ENCODE assay signal across 11 cellular contexts in the genomic region with DNA sequence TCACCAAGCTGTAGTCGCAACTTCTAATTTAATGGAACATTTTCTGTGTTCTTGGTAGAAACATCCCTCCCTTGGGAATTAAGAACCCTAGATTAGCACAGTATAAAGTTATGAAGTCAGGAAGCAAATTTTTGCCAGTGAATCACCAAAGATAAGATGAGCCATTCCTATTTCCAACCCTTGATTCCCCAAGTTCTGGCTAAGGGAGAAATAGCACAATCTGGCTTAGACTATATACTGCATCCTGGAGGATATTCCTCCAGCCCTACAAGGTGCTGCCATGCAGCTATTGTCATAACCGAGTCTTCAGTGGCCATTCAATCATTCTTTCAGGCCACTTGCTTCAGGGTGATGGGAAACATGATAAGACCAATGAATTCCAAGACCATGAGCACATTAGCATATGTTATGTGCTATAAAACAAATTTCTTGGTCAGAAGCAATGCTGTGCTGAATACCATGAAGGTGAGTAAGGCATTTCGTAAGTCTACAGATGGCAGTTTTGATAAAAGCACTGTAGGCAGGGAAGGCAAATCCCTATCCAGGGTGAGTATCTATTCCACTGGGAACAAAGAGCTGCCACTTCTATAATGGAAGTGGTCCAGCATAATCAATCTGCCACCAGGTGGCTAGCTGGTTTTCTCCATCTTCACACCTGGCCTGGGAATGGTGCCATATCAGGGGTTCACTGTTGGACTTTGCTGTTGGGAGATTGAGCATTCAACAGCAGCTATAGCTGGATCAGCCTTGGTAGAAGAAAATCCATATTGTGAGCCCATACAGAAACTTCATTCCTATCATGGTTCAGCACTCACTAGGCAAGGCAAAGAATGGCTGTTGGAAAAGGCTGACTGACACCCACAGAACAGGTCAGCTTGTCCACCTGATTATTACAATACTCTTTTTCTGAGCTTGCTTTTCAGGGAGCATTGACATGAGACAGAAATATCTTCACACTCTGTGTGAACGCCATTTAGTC. TPM values are rescaled to one million over a fixed set of nuclear protein-coding genes. Genes with fewer than 3 reads are reported as not detected.
DNase-seq lines count a peak whose midpoint lies in the region; ATAC-seq and TF ChIP-seq lines count a peak whose summit lies in the region.
"Had no signal": no experiment of that assay in that cellular context is flagged by ENCODE, and none has a peak within 500 bp of the region (broad histone marks: within the 10 kb centered on the region; RNA-seq: fewer than 3 reads in every experiment).

No MANE protein-coding gene starts in this region.

- H3K9me3 ChIP-seq in HEK293 (ENCODE audit: control insufficient read depth, insufficient read depth, low read depth, low read length) = no peaks in the 10 kb centered on the region
- H3K9me3 ChIP-seq: testis had no signal

- CTCF ChIA-PET in HEK293 (lab: Yijun Ruan, JAX) = interaction anchor here (0.6 to 1.7 kb wide), 9 partner anchors 10 to 159 kb away, joined by 3 to 8 read pairs (median 5); partner anchors contain the start of gene ARL15
- CTCF ChIA-PET in activated CD4-positive, alpha-beta memory T cell treated with anti-CD3 and anti-CD28 coated beads, Interleukin-2, amount 10 ng/mL, durations not matched to agents 7 days and 5 days (lab: Charles Lee) = interaction anchor here (1.4 kb wide), 1 partner anchor 37 kb away, joined by 3 read pairs; no protein-coding TSS in a partner anchor

- peak; percentile 96 to 98 for DNase-seq in foreskin keratinocyte
- no peak for DNase-seq in activated CD4-positive, alpha-beta memory T cell treated with anti-CD3 and anti-CD28 coated beads, Interleukin-2, amount 10 ng/mL, durations not matched to agents 7 days and 5 days
- DNase-seq in activated naive CD4-positive, alpha-beta T cell (lab: John Stamatoyannopoulos, UW) = no peak
- DNase-seq: KG1; stimulated activated CD4-positive, alpha-beta T cell treated with anti-CD3 and anti-CD28 coated beads, Interleukin-1b, Interleukin-23, amount 100 ng/mL, for 48 hours; testis had no signal

- H3K4me1 ChIP-seq in ACC112 (ENCODE audit: control insufficient read depth, insufficient read depth, low read length, unreplicated experiment) = peaks cover 25% of the 10 kb centered on the region
- H3K4me1 ChIP-seq in HEK293 (ENCODE audit: control insufficient read depth, insufficient read depth, low read length) = no peaks in the 10 kb centered on the region
- H3K4me1 ChIP-seq in foreskin keratinocyte = peaks cover 15% of the 10 kb centered on the region
- H3K4me1 ChIP-seq: testis had no signal

- ATAC-seq in SK-N-SH treated with all-trans-retinoic acid at 6 μM for 48 hours (peak; percentile 98), foreskin keratinocyte (peak; percentile 96), HG02678 (IDR thresholded peaks at IDR 0.05; ENCODE audit: unreplicated experiment) (no peak), HG03520 (IDR thresholded peaks at IDR 0.05; ENCODE audit: unreplicated experiment) (no peak)

- H3K27me3 ChIP-seq in ACC112 (ENCODE audit: insufficient read depth, low read length) = no peaks in the 10 kb centered on the region
- no peaks in the 10 kb centered on the region for H3K27me3 ChIP-seq in foreskin keratinocyte
- H3K27me3 ChIP-seq: testis had no signal

- H3K9me3 Mint-ChIP-seq in activated CD4-positive, alpha-beta memory T cell treated with anti-CD3 and anti-CD28 coated beads, Interleukin-2, amount 10 ng/mL, durations not matched to agents 7 days and 5 days = no peaks in the 10 kb centered on the region

- H3K36me3 ChIP-seq in ACC112 (ENCODE audit: insufficient read depth, low read length) (no peaks in the 10 kb centered on the region), HEK293 (ENCODE audit: control insufficient read depth in 2 of 2, insufficient read depth in 1 of 2, low read length in 2 of 2) (no peaks in the 10 kb centered on the region)

- H3K36me3 Mint-ChIP-seq in activated CD4-positive, alpha-beta memory T cell treated with anti-CD3 and anti-CD28 coated beads, Interleukin-2, amount 10 ng/mL, durations not matched to agents 7 days and 5 days (ENCODE audit: low read depth) = no peaks in the 10 kb centered on the region

- no peak overlapping the region for H2AFZ ChIP-seq in ACC112 (ENCODE audit: low read length, unreplicated experiment)

- H3K27ac ChIP-seq in ACC112 (ENCODE audit: low read depth, low read length) (peak overlapping the region; percentile 80), HEK293 (ENCODE audit: extremely low read depth, low read depth, low read length) (no peak overlapping the region), foreskin keratinocyte (no peak overlapping the region)
- H3K27ac ChIP-seq: testis had no signal

- H3K27me3 Mint-ChIP-seq in activated CD4-positive, alpha-beta memory T cell treated with anti-CD3 and anti-CD28 coated beads, Interleukin-2, amount 10 ng/mL, durations not matched to agents 7 days and 5 days = peaks cover 11% of the 10 kb centered on the region

- no peak overlapping the region for H3K4me3 Mint-ChIP-seq in activated CD4-positive, alpha-beta memory T cell treated with anti-CD3 and anti-CD28 coated beads, Interleukin-2, amount 10 ng/mL, durations not matched to agents 7 days and 5 days

- no peak overlapping the region for H3K27ac Mint-ChIP-seq in activated CD4-positive, alpha-beta memory T cell treated with anti-CD3 and anti-CD28 coated beads, Interleukin-2, amount 10 ng/mL, durations not matched to agents 7 days and 5 days

- POLR2A ChIA-PET in HEK293 (lab: Yijun Ruan, JAX) = interaction anchor here (4.4 kb wide), 1 partner anchor 19 kb away, joined by 47 read pairs; the partner anchor contains the start of gene ARL15
- POLR2A ChIA-PET in activated CD4-positive, alpha-beta memory T cell treated with anti-CD3 and anti-CD28 coated beads, Interleukin-2, amount 10 ng/mL, durations not matched to agents 7 days and 5 days (lab: Charles Lee) = interaction anchor here (0.8 kb wide), 1 partner anchor 20 kb away, joined by 3 read pairs; the partner anchor contains the start of gene ARL15

- TF ChIP-seq CTCF in HEK293 (tag by site-specific recombination; IDR thresholded peaks at IDR 0.05) (no peak), foreskin keratinocyte (conservative IDR thresholded peaks at IDR 0.05) (peak; percentile 29)

- H3K4me3 ChIP-seq in ACC112 (ENCODE audit: low read depth, low read length) (no peak overlapping the region), HEK293 (ENCODE audit: low read depth, low read length) (no peak overlapping the region)
- H3K4me3 ChIP-seq: testis had no signal

- H3K79me2 ChIP-seq in ACC112 (ENCODE audit: control insufficient read depth, insufficient read depth, low read length, unreplicated experiment) = no peaks in the 10 kb centered on the region

- peaks cover 7% of the 10 kb centered on the region for H3K4me1 Mint-ChIP-seq in activated CD4-positive, alpha-beta memory T cell treated with anti-CD3 and anti-CD28 coated beads, Interleukin-2, amount 10 ng/mL, durations not matched to agents 7 days and 5 days

TF ChIP-seq in HEK293, 187 proteins besides CTCF, POLR2A, EP300 and RAD21 (continues in another document):
- TF ChIP-seq SCRT2 (tag by site-specific recombination; IDR thresholded peaks at IDR 0.05) (no peak), ZBTB1 (tag by site-specific recombination; IDR thresholded peaks at IDR 0.05) (no peak), MEIS1 (CRISPR knock-in tag; IDR thresholded peaks at IDR 0.05; ENCODE audit: borderline replicate concordance) (no peak), ZNF626 (tag by site-specific recombination; IDR thresholded peaks at IDR 0.05) (no peak)

TF ChIP-seq in SK-N-SH treated with all-trans-retinoic acid at 6 μM for 48 hours, 23 proteins besides CTCF, POLR2A, EP300 and RAD21:
- peak; percentile 79 for TF ChIP-seq ISL1 (CRISPR knock-in tag; IDR thresholded peaks at IDR 0.05)
- TF ChIP-seq, protein P1, sequence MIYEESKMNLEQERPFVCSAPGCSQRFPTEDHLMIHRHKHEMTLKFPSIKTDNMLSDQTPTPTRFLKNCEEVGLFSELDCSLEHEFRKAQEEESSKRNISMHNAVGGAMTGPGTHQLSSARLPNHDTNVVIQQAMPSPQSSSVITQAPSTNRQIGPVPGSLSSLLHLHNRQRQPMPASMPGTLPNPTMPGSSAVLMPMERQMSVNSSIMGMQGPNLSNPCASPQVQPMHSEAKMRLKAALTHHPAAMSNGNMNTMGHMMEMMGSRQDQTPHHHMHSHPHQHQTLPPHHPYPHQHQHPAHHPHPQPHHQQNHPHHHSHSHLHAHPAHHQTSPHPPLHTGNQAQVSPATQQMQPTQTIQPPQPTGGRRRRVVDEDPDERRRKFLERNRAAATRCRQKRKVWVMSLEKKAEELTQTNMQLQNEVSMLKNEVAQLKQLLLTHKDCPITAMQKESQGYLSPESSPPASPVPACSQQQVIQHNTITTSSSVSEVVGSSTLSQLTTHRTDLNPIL (CRISPR knock-in tag; IDR thresholded peaks at IDR 0.05; ENCODE audit: low read depth) = peak; percentile 46; the same call in 1 of the 2 replicates
- TF ChIP-seq TSHZ2 (CRISPR knock-in tag; IDR thresholded peaks at IDR 0.05) = no peak
- peak; percentile 34; the same call in 1 of the 2 replicates for TF ChIP-seq CSDC2 (CRISPR knock-in tag; IDR thresholded peaks at IDR 0.05)

RNA-seq across cellular contexts. Expression of gene ARL15, which starts 19.6 kb away (rescaled TPM):
- 15.2 and 15.9 TPM in 2 replicates for total RNA-seq in foreskin keratinocyte
- 4.8 and 5.2 TPM in 2 replicates for polyA plus RNA-seq in foreskin keratinocyte
- total RNA-seq in activated CD4-positive, alpha-beta memory T cell treated with anti-CD3 and anti-CD28 coated beads, Interleukin-2, amount 10 ng/mL, durations not matched to agents 7 days and 5 days = 10 to 100 TPM; 13.5 to 13.8 TPM

Comparison
In these comparisons a context has a peak if more than half of its experiments do, and no peak if none do; other contexts are left out.
1. ATAC-seq: peak in SK-N-SH treated with all-trans-retinoic acid at 6 μM for 48 hours (single experiment) and foreskin keratinocyte (single experiment); none in HG02678 (single experiment) and HG03520 (single experiment).
2. DNase-seq: peak in foreskin keratinocyte (2 of 2); none in activated CD4-positive, alpha-beta memory T cell treated with anti-CD3 and anti-CD28 coated beads, Interleukin-2, amount 10 ng/mL, durations not matched to agents 7 days and 5 days (single experiment) and activated naive CD4-positive, alpha-beta T cell (0 of 4).